Comparison of ENCODE assay signal across 1 cellular context in genomic region chr17:30236807-30237206, GRCh38.
TF ChIP-seq lines count a peak whose summit lies in the region.

No MANE protein-coding gene starts in this region.

TF ChIP-seq in HepG2, 621 proteins besides CTCF, POLR2A, EP300 and RAD21 (continued from another document):
- TF ChIP-seq, protein P1, sequence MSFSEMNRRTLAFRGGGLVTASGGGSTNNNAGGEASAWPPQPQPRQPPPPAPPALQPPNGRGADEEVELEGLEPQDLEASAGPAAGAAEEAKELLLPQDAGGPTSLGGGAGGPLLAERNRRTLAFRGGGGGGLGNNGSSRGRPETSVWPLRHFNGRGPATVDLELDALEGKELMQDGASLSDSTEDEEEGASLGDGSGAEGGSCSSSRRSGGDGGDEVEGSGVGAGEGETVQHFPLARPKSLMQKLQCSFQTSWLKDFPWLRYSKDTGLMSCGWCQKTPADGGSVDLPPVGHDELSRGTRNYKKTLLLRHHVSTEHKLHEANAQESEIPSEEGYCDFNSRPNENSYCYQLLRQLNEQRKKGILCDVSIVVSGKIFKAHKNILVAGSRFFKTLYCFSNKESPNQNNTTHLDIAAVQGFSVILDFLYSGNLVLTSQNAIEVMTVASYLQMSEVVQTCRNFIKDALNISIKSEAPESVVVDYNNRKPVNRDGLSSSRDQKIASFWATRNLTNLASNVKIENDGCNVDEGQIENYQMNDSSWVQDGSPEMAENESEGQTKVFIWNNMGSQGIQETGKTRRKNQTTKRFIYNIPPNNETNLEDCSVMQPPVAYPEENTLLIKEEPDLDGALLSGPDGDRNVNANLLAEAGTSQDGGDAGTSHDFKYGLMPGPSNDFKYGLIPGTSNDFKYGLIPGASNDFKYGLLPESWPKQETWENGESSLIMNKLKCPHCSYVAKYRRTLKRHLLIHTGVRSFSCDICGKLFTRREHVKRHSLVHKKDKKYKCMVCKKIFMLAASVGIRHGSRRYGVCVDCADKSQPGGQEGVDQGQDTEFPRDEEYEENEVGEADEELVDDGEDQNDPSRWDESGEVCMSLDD (CRISPR knock-in tag; IDR thresholded peaks at IDR 0.05; ENCODE audit: borderline replicate concordance), result no peak
- TF ChIP-seq HOXA7 (CRISPR knock-in tag; IDR thresholded peaks at IDR 0.05) (no peak), ZNF644 (CRISPR knock-in tag; IDR thresholded peaks at IDR 0.05; ENCODE audit: low read depth) (no peak), JUN (CRISPR knock-in tag; IDR thresholded peaks at IDR 0.05) (no peak), HCFC1 (IDR thresholded peaks at IDR 0.05; ENCODE audit: low read depth, low read length) (no peak), U2AF2 (IDR thresholded peaks at IDR 0.05; ENCODE audit: low read depth, low read length) (no peak), NBN (conservative IDR thresholded peaks at IDR 0.05) (no peak), CBFB (CRISPR knock-in tag; IDR thresholded peaks at IDR 0.05) (0 out of 2 replicates have a peak, but pooled peaks have one; percentile 42), ZNF333 (CRISPR knock-in tag; IDR thresholded peaks at IDR 0.05; ENCODE audit: borderline replicate concordance) (no peak), FOSL1 (CRISPR knock-in tag; IDR thresholded peaks at IDR 0.05; ENCODE audit: borderline replicate concordance) (no peak), KMT2B (CRISPR knock-in tag; IDR thresholded peaks at IDR 0.05) (no peak)
